14 cellular contexts compared by ENCODE assay signal in the genomic region with DNA sequence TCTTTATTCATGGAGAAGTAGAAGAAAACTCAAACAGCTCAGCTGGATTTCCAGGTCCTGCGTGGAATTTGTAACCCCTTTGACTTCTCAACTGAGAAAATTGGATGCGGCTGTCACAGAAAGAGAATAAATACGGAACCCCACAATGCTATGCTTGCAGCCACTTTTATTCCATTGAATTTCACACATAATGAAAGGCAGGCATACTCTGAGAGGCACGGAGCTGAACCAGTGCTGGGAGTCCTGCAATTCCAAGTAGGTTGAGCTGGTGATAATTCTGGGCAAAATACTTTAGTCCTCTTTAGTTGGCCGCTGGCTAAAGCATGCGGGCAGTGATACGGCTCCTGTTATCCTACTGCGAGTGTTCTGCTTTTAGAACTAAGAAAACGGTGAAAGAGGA. TPM values are rescaled to one million over a fixed set of nuclear protein-coding genes. Genes with fewer than 3 reads are reported as not detected.
A peak's percentile ranks its signal among the peaks of the same experiment; 100 is the strongest.
DNase-seq lines count a peak whose midpoint lies in the region; TF ChIP-seq lines count a peak whose summit lies in the region.
"Had no signal": no experiment of that assay in that cellular context is flagged by ENCODE, and none has a peak within 500 bp of the region (broad histone marks: within the 10 kb centered on the region; RNA-seq: fewer than 3 reads in every experiment).

No MANE protein-coding gene starts in this region.

- H3K9me3 ChIP-seq in left ventricle myocardium inferior (replicated peaks) (no peaks in the 10 kb centered on the region), skeletal muscle satellite cell (replicated peaks; ENCODE audit: low read length) (no peaks in the 10 kb centered on the region)
- H3K9me3 ChIP-seq: suprapubic skin had no signal

- H3K27me3 ChIP-seq in left ventricle myocardium inferior (ENCODE audit: low read depth) (no peaks in the 10 kb centered on the region), skeletal muscle satellite cell (ENCODE audit: control insufficient read depth, insufficient read depth, low read length) (no peaks in the 10 kb centered on the region)
- H3K27me3 ChIP-seq: suprapubic skin had no signal

- H3K27ac ChIP-seq in left ventricle myocardium inferior (replicated peaks): peak overlapping the region; percentile 51
- H3K27ac ChIP-seq: suprapubic skin had no signal

- no peaks in the 10 kb centered on the region for H3K36me3 ChIP-seq in left ventricle myocardium inferior
- H3K36me3 ChIP-seq in skeletal muscle satellite cell (ENCODE audit: insufficient read depth, low read length): no peaks in the 10 kb centered on the region
- H3K36me3 ChIP-seq: suprapubic skin had no signal

- H3K4me1 ChIP-seq in left ventricle myocardium inferior (peaks cover 26% of the 10 kb centered on the region), skeletal muscle satellite cell (ENCODE audit: control insufficient read depth, insufficient read depth, low read length) (peaks cover 49% of the 10 kb centered on the region)

- intact Hi-C loops in left ventricle myocardium inferior (cut with micrococcal nuclease): no loop called here

- H3K4me2 ChIP-seq in skeletal muscle satellite cell (ENCODE audit: low read length): peak overlapping the region; percentile 81

- TF ChIP-seq CTCF in HFF-Myc (IDR thresholded peaks at IDR 0.05; ENCODE audit: low read depth, low read length, missing control alignments): no peak
- TF ChIP-seq CTCF in left ventricle myocardium inferior (IDR thresholded peaks at IDR 0.05; ENCODE audit: borderline replicate concordance): no peak
- TF ChIP-seq CTCF in GM10266 (IDR thresholded peaks at IDR 0.05; ENCODE audit: control insufficient read depth, insufficient read depth, low read depth, missing control alignments): no peak

- no peak for DNase-seq in HFF-Myc (ENCODE audit: extremely low read depth, low read depth)
- peak; percentile 57 for DNase-seq in astrocyte of the hippocampus (ENCODE audit: low read depth, low spot score)
- no peak for DNase-seq in left ventricle myocardium inferior
- no peak for DNase-seq in glomerular visceral epithelial cell (ENCODE audit: extremely low spot score)
- DNase-seq in GM10266 (ENCODE audit: extremely low spot score): no peak
- no peak for DNase-seq in COR-L47 (lab: John Stamatoyannopoulos, UW)
- DNase-seq: activated CD4-positive, CD25-positive, alpha-beta regulatory T cell treated with anti-CD3 and anti-CD28 coated beads, Interleukin-2, amount 50 U/mL, for 72 hours; activated naive CD8-positive, alpha-beta T cell treated with anti-CD3 and anti-CD28 coated beads for 36 hours; CD8-positive, alpha-beta T cell; foreskin melanocyte; NCI-H526 treated with DMSO at 0.1 percent for 48 hours had no signal

- peak overlapping the region; percentile 64 for H3K9ac ChIP-seq in skeletal muscle satellite cell (ENCODE audit: low read depth, low read length)

- H3K4me3 ChIP-seq in HFF-Myc (replicated peaks; ENCODE audit: low read depth, low read length) (peak overlapping the region; percentile 19), left ventricle myocardium inferior (no peak overlapping the region), skeletal muscle satellite cell (ENCODE audit: low read length) (peak overlapping the region; percentile 54)
- H3K4me3 ChIP-seq: coronary artery, suprapubic skin had no signal

RNA-seq across cellular contexts. Expression of gene WNT5B, which starts 16.8 kb away (rescaled TPM):
- total RNA-seq in left ventricle myocardium inferior: 2.1 TPM
- total RNA-seq in skeletal muscle satellite cell (2012; rRNA removed): 113 and 130 TPM in 2 replicates
- total RNA-seq: CD8-positive, alpha-beta T cell had no signal

RNA-seq across cellular contexts. Expression of gene FBXL14, which starts 17.8 kb away (rescaled TPM):
- total RNA-seq in left ventricle myocardium inferior: 6.8 TPM
- 10.9 and 15.1 TPM in 2 replicates for total RNA-seq in skeletal muscle satellite cell (2012; rRNA removed)
